Comparison of ENCODE assay signal across 8 cellular contexts in genomic region chr13:20193142-20193923, GRCh38. TPM values are rescaled to one million over a fixed set of nuclear protein-coding genes. Genes with fewer than 3 reads are reported as not detected.
DNase-seq lines count a peak whose midpoint lies in the region; ATAC-seq and TF ChIP-seq lines count a peak whose summit lies in the region.

No MANE protein-coding gene starts in this region.

- peaks cover 72% of the 10 kb centered on the region for H3K27me3 ChIP-seq in NT2/D1 (ENCODE audit: insufficient read depth, insufficient read length)
- peaks cover 0 to 2% of the 10 kb centered on the region in 2 donors for H3K27me3 ChIP-seq in esophagus (ENCODE audit: control insufficient read depth in 1 of 2, insufficient read depth in 2 of 2, low read length in 2 of 2)

- no peaks in the 10 kb centered on the region; the same call in 1 of the 2 replicates for H3K9me3 ChIP-seq in ES-I3 (ENCODE audit: control insufficient read depth, insufficient read depth, low read length)
- H3K9me3 ChIP-seq in NT2/D1 (ENCODE audit: insufficient read depth, low read length), result no peaks in the 10 kb centered on the region
- no peaks in the 10 kb centered on the region for H3K9me3 ChIP-seq in esophagus (ENCODE audit: control insufficient read depth in 2 of 2, insufficient read depth in 1 of 2, low read depth in 1 of 2, low read length in 1 of 2)

- H3K4me3 ChIP-seq in NT2/D1 (ENCODE audit: insufficient read length, low read depth), result peak overlapping the region; percentile 26
- H3K4me3 ChIP-seq in esophagus (ENCODE audit: low read depth in 1 of 2, low read length in 2 of 2), result peak overlapping the region; percentile 60 to 66

- peaks cover 5% of the 10 kb centered on the region; the same call in 1 of the 2 replicates for H3K4me1 ChIP-seq in ES-I3 (ENCODE audit: insufficient read depth, low read length)
- H3K4me1 ChIP-seq in NT2/D1 (ENCODE audit: insufficient read depth, insufficient read length), result no peaks in the 10 kb centered on the region
- peaks cover 0 to 2% of the 10 kb centered on the region in 2 donors for H3K4me1 ChIP-seq in esophagus (ENCODE audit: control insufficient read depth in 2 of 2, insufficient read depth in 2 of 2, low read length in 1 of 2)

- ATAC-seq in GM18502 (IDR thresholded peaks at IDR 0.05; ENCODE audit: poor library complexity, unreplicated experiment), result no peak

- peaks cover 12% of the 10 kb centered on the region for H3K4me1 Mint-ChIP-seq in osteocyte (ENCODE audit: unreplicated experiment)

- H3K36me3 ChIP-seq in ES-I3 (ENCODE audit: insufficient read depth, low read length) (no peaks in the 10 kb centered on the region), NT2/D1 (ENCODE audit: insufficient read depth, insufficient read length, low read length) (no peaks in the 10 kb centered on the region), esophagus (ENCODE audit: control insufficient read depth in 2 of 2, insufficient read depth in 2 of 2, low read length in 1 of 2) (peaks cover 0 to 6% of the 10 kb centered on the region in 2 donors)

- H3K27ac Mint-ChIP-seq in osteocyte (ENCODE audit: unreplicated experiment), result no peak overlapping the region

- peak overlapping the region; percentile 48 for H3K9ac ChIP-seq in ES-I3 (ENCODE audit: low read depth, low read length)
- peak overlapping the region; percentile 61 for H3K9ac ChIP-seq in NT2/D1 (ENCODE audit: insufficient read length, low read depth)

- peak overlapping the region; percentile 67 for H3K4me3 Mint-ChIP-seq in osteocyte (ENCODE audit: unreplicated experiment)

- WGBS in esophagus, 2 donors, result 1% methylated on average over 53 to 54 of the region's 54 CpGs

- H3K27ac ChIP-seq in esophagus (ENCODE audit: low read depth in 2 of 2, low read length in 1 of 2), result peak overlapping the region; percentile 81 to 87

- H3K9me3 Mint-ChIP-seq in osteocyte (ENCODE audit: unreplicated experiment), result no peaks in the 10 kb centered on the region

- no peaks in the 10 kb centered on the region for H3K36me3 Mint-ChIP-seq in osteocyte (ENCODE audit: unreplicated experiment)

- H3K27me3 Mint-ChIP-seq in osteocyte (ENCODE audit: unreplicated experiment), result peaks cover 75% of the 10 kb centered on the region

- no peak for DNase-seq in NT2/D1 (ENCODE audit: low read depth, low spot score)
- no peak for DNase-seq in osteocyte (ENCODE audit: extremely low spot score, unreplicated experiment)
- no peak for DNase-seq in activated effector memory CD4-positive, alpha-beta T cell treated with anti-CD3 and anti-CD28 coated beads, Interleukin-2, amount 50 U/mL, for 16 hours
- no peak for DNase-seq in ecto neural progenitor cell (ENCODE audit: low spot score)
- DNase-seq in NCI-H345 (lab: John Stamatoyannopoulos, UW), result no peak

- TF ChIP-seq CTCF in osteocyte (IDR thresholded peaks at IDR 0.05), result no peak

RNA-seq across cellular contexts. Expression of gene GJB2, which starts 0.6 kb away (rescaled TPM):
- 100 to 1,000 TPM; 859 to 986 TPM for polyA plus RNA-seq in esophagus
- total RNA-seq in osteocyte, result 0.27 TPM in 1 of 2 replicates, not detected in the other

RNA-seq across cellular contexts. Expression of gene GJA3, which starts 32.5 kb away (rescaled TPM):
- polyA plus RNA-seq in esophagus, result under 1 TPM; 0.22 to 0.75 TPM
- total RNA-seq in osteocyte, result not detected in 2 replicates

RNA-seq across cellular contexts. Expression of gene GJB6, which starts 38.8 kb away (rescaled TPM):
- 100 to 1,000 TPM; 230 to 294 TPM for polyA plus RNA-seq in esophagus
- total RNA-seq in osteocyte, result not detected in 2 replicates
